In genomic region chr16:18537004-18537403, GRCh38 we compare ENCODE assay signal across 8 cellular contexts. TPM values are rescaled to one million over a fixed set of nuclear protein-coding genes. Genes with fewer than 3 reads are reported as not detected.
A peak's percentile ranks its signal among the peaks of the same experiment; 100 is the strongest.
DNase-seq lines count a peak whose midpoint lies in the region; ATAC-seq, FAIRE-seq and TF ChIP-seq lines count a peak whose summit lies in the region.
"Not testable (repeated sequence)": the region's sequence is repeated elsewhere in the genome, so short reads cannot be mapped to it uniquely, and the experiment has no call there.

No MANE protein-coding gene starts in this region.

- intact Hi-C loops in dorsolateral prefrontal cortex (cut with DNase I); left ventricle myocardium superior (cut with micrococcal nuclease): not testable (repeated sequence)

- TF ChIP-seq CTCF in D721Med (IDR thresholded peaks at IDR 0.05; ENCODE audit: insufficient read depth, missing control alignments) (peak; percentile 14), LNCAP (IDR thresholded peaks at IDR 0.05) (peak; percentile 17; the same call in 1 of the 2 replicates), dorsolateral prefrontal cortex (IDR thresholded peaks at IDR 0.05 in 54 of 56, conservative IDR thresholded peaks at IDR 0.05 in 2 of 56; ENCODE audit: low read depth in 1 of 56, partially characterized antibody in 56 of 56) (peak in 39 of 56 donors; percentile 10 to 48 (median 28)), nephron (IDR thresholded peaks at IDR 0.05; ENCODE audit: unreplicated experiment in 3 of 3) (peak in 2 of 3 experiments; percentile 22 to 29)

- not testable (repeated sequence) for H3K9me3 Mint-ChIP-seq in activated T-helper 17 cell treated with anti-CD3 and anti-CD28 coated beads, Interleukin-2, amount 50 U/mL, for 72 hours; nephron; stimulated activated naive B cell treated with anti-CD40 and anti-IgM and Interleukin-4, amounts not matched to agents 10 μg/mL and 1 μg/mL and 100 μg/mL, for 72 hours

- not testable (repeated sequence) for H3K27me3 Mint-ChIP-seq in activated T-helper 17 cell treated with anti-CD3 and anti-CD28 coated beads, Interleukin-2, amount 50 U/mL, for 72 hours; nephron (ENCODE audit: low read depth); stimulated activated naive B cell treated with anti-CD40 and anti-IgM and Interleukin-4, amounts not matched to agents 10 μg/mL and 1 μg/mL and 100 μg/mL, for 72 hours

- DNase-seq in D721Med (ENCODE audit: insufficient read length, low spot score); left ventricle myocardium superior; stimulated activated naive B cell treated with anti-CD40 and anti-IgM and Interleukin-4, amounts not matched to agents 10 μg/mL and 1 μg/mL and 100 μg/mL, for 72 hours: not testable (repeated sequence)
- peak in 1 of 10 donors; percentile 13 for DNase-seq in dorsolateral prefrontal cortex

- H3K27me3 ChIP-seq in dorsolateral prefrontal cortex = not testable (repeated sequence)

- ATAC-seq in SK-N-SH treated with all-trans-retinoic acid at 6 μM for 48 hours (peak; percentile 76), left ventricle myocardium superior (peak; percentile 27)
- ATAC-seq in activated T-helper 17 cell treated with anti-CD3 and anti-CD28 coated beads, Interleukin-2, amount 50 U/mL, for 72 hours (replicated peaks) = peak; percentile 57
- ATAC-seq in stimulated activated naive B cell treated with anti-CD40 and anti-IgM and Interleukin-4, amounts not matched to agents 10 μg/mL and 1 μg/mL and 100 μg/mL, for 72 hours (replicated peaks) = peak; percentile 59

- not testable (repeated sequence) for H3K4me3 Mint-ChIP-seq in activated T-helper 17 cell treated with anti-CD3 and anti-CD28 coated beads, Interleukin-2, amount 50 U/mL, for 72 hours; nephron; stimulated activated naive B cell treated with anti-CD40 and anti-IgM and Interleukin-4, amounts not matched to agents 10 μg/mL and 1 μg/mL and 100 μg/mL, for 72 hours

- not testable (repeated sequence) for FAIRE-seq in D721Med (lab: Jason Lieb, UNC)

- peaks cover 34% of the 10 kb centered on the region for H3K36me3 Mint-ChIP-seq in activated T-helper 17 cell treated with anti-CD3 and anti-CD28 coated beads, Interleukin-2, amount 50 U/mL, for 72 hours (ENCODE audit: low read depth)
- not testable (repeated sequence) for H3K36me3 Mint-ChIP-seq in nephron (ENCODE audit: low read depth)
- H3K36me3 Mint-ChIP-seq in stimulated activated naive B cell treated with anti-CD40 and anti-IgM and Interleukin-4, amounts not matched to agents 10 μg/mL and 1 μg/mL and 100 μg/mL, for 72 hours = peaks cover 11 to 13% of the 10 kb centered on the region in 2 donors

- not testable (repeated sequence) for H3K27ac ChIP-seq in dorsolateral prefrontal cortex

- not testable (repeated sequence) for H3K4me3 ChIP-seq in dorsolateral prefrontal cortex

- not testable (repeated sequence) for H3K4me1 Mint-ChIP-seq in activated T-helper 17 cell treated with anti-CD3 and anti-CD28 coated beads, Interleukin-2, amount 50 U/mL, for 72 hours; nephron; stimulated activated naive B cell treated with anti-CD40 and anti-IgM and Interleukin-4, amounts not matched to agents 10 μg/mL and 1 μg/mL and 100 μg/mL, for 72 hours

- H3K27ac Mint-ChIP-seq in activated T-helper 17 cell treated with anti-CD3 and anti-CD28 coated beads, Interleukin-2, amount 50 U/mL, for 72 hours = peak overlapping the region; percentile 74
- H3K27ac Mint-ChIP-seq in nephron = not testable (repeated sequence)
- H3K27ac Mint-ChIP-seq in stimulated activated naive B cell treated with anti-CD40 and anti-IgM and Interleukin-4, amounts not matched to agents 10 μg/mL and 1 μg/mL and 100 μg/mL, for 72 hours = peak overlapping the region; percentile 59

RNA-seq across cellular contexts. Expression of gene NOMO2, which starts 24.9 kb away (rescaled TPM):
- 100 to 1,000 TPM in 1 of 2 donors, 10 to 100 TPM in 1; 67.4 to 141 TPM for total RNA-seq in activated T-helper 17 cell treated with anti-CD3 and anti-CD28 coated beads, Interleukin-2, amount 50 U/mL, for 72 hours
- total RNA-seq in dorsolateral prefrontal cortex (100 to 1,000 TPM in 119 of 120 experiments, 10 to 100 TPM in 1; 57.3 to 397 (median 203) TPM), left ventricle myocardium superior (180 TPM)
